Comparison of ENCODE assay signal across 9 cellular contexts in the genomic region with DNA sequence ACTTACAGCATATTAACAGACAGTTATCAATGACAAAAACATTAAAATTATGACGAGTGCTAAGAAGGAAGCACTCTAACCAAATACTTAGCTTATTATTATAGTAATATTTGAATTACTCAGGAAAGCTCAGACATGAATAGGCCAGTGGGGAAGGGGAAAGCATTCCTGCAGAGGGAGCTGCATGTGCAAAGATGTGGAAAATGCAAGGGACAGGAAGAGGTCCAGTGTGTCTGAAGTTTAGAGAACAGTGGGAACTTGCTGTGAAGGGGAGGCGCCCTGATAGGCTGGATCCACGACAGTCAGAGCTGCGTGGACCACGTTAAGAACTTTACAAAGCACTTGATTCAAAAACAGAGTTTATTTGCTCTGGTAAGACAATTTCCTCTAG. TPM values are rescaled to one million over a fixed set of nuclear protein-coding genes. Genes with fewer than 3 reads are reported as not detected.
DNase-seq lines count a peak whose midpoint lies in the region; TF ChIP-seq lines count a peak whose summit lies in the region.
"Had no signal": no experiment of that assay in that cellular context is flagged by ENCODE, and none has a peak within 500 bp of the region (broad histone marks: within the 10 kb centered on the region; RNA-seq: fewer than 3 reads in every experiment).

No MANE protein-coding gene starts in this region.

- DNase-seq in Calu3 (peak; percentile 29), HT1080 (ENCODE audit: low read depth) (peak; percentile 48), NCI-H748 (lab: John Stamatoyannopoulos, UW; ENCODE audit: unreplicated experiment) (no peak), cerebellum (ENCODE audit: low spot score) (no peak), NCI-H128 (lab: John Stamatoyannopoulos, UW; ENCODE audit: unreplicated experiment) (no peak)
- DNase-seq in activated T-helper 1 cell treated with anti-CD3 and anti-CD28 coated beads, Interleukin-12 subunit alpha, Interleukin-12 subunit beta, Interleukin-2, Interleukin-4 antibody, amounts not matched to agents 30 ng/mL and 10 ng/mL and 1 ng/mL, durations not matched to agents 14 hours and 24 hours and 36 hours (ENCODE audit: low spot score), result no peak
- no peak for DNase-seq in activated naive CD4-positive, alpha-beta T cell treated with anti-CD3 and anti-CD28 coated beads for 36 hours
- DNase-seq: stimulated activated naive CD8-positive, alpha-beta T cell treated with anti-CD3 and anti-CD28 coated beads, Interleukin-15, amount 100 ng/mL, for 72 hours had no signal

- no peaks in the 10 kb centered on the region for H3K36me3 Mint-ChIP-seq in Calu3 (ENCODE audit: insufficient read depth, unreplicated experiment)
- H3K36me3 Mint-ChIP-seq in activated T-helper 1 cell treated with anti-CD3 and anti-CD28 coated beads, Interleukin-12 subunit alpha, Interleukin-12 subunit beta, Interleukin-2, Interleukin-4 antibody, amounts not matched to agents 30 ng/mL and 10 ng/mL and 1 ng/mL, durations not matched to agents 14 hours and 24 hours and 36 hours (ENCODE audit: low read depth), result peaks cover 2% of the 10 kb centered on the region
- H3K36me3 Mint-ChIP-seq in activated naive CD4-positive, alpha-beta T cell treated with anti-CD3 and anti-CD28 coated beads for 36 hours (ENCODE audit: low read depth), result no peaks in the 10 kb centered on the region

- no peaks in the 10 kb centered on the region for H3K27me3 ChIP-seq in neuron (ENCODE audit: insufficient read depth, low read length)

- peaks cover 11% of the 10 kb centered on the region for H3K4me1 ChIP-seq in neuron (ENCODE audit: insufficient read depth, low read length)

- no peak overlapping the region for H3K4me3 Mint-ChIP-seq in Calu3 (ENCODE audit: low read depth, unreplicated experiment)
- H3K4me3 Mint-ChIP-seq in activated T-helper 1 cell treated with anti-CD3 and anti-CD28 coated beads, Interleukin-12 subunit alpha, Interleukin-12 subunit beta, Interleukin-2, Interleukin-4 antibody, amounts not matched to agents 30 ng/mL and 10 ng/mL and 1 ng/mL, durations not matched to agents 14 hours and 24 hours and 36 hours, result no peak overlapping the region
- no peak overlapping the region for H3K4me3 Mint-ChIP-seq in activated naive CD4-positive, alpha-beta T cell treated with anti-CD3 and anti-CD28 coated beads for 36 hours
- H3K4me3 Mint-ChIP-seq: stimulated activated naive CD8-positive, alpha-beta T cell treated with anti-CD3 and anti-CD28 coated beads, Interleukin-15, amount 100 ng/mL, for 72 hours had no signal

- intact Hi-C loops in Calu3 (cut with micrococcal nuclease; ENCODE audit: unreplicated experiment), result loop anchor here (5.0 kb wide), 1 partner anchor 41 kb away; no protein-coding TSS in a partner anchor
- intact Hi-C loops in activated T-helper 1 cell treated with anti-CD3 and anti-CD28 coated beads, Interleukin-12 subunit alpha, Interleukin-12 subunit beta, Interleukin-2, Interleukin-4 antibody, amounts not matched to agents 30 ng/mL and 10 ng/mL and 1 ng/mL, durations not matched to agents 14 hours and 24 hours and 36 hours (cut with micrococcal nuclease), result loop anchor here (5.0 to 10.0 kb wide), 4 partner anchors 501 to 1381 kb away; a partner anchor contains a TSS
- intact Hi-C loops in activated naive CD4-positive, alpha-beta T cell treated with anti-CD3 and anti-CD28 coated beads for 36 hours (cut with micrococcal nuclease), result no loop called here

- H2AFZ ChIP-seq in neuron (ENCODE audit: low read depth, low read length), result no peak overlapping the region

- peaks cover 14% of the 10 kb centered on the region for H3K4me1 Mint-ChIP-seq in Calu3 (ENCODE audit: low read depth, unreplicated experiment)
- H3K4me1 Mint-ChIP-seq in activated T-helper 1 cell treated with anti-CD3 and anti-CD28 coated beads, Interleukin-12 subunit alpha, Interleukin-12 subunit beta, Interleukin-2, Interleukin-4 antibody, amounts not matched to agents 30 ng/mL and 10 ng/mL and 1 ng/mL, durations not matched to agents 14 hours and 24 hours and 36 hours (ENCODE audit: low read depth), result peaks cover 7% of the 10 kb centered on the region
- H3K4me1 Mint-ChIP-seq in activated naive CD4-positive, alpha-beta T cell treated with anti-CD3 and anti-CD28 coated beads for 36 hours (ENCODE audit: low read depth), result peaks cover 12% of the 10 kb centered on the region

- peak overlapping the region; percentile 89 for H3K4me3 ChIP-seq in neuron (ENCODE audit: low read length)

- peaks cover 1% of the 10 kb centered on the region for H3K9me3 ChIP-seq in neuron (ENCODE audit: low read length)

- H3K9me3 Mint-ChIP-seq in Calu3 (ENCODE audit: low read depth, unreplicated experiment), result no peaks in the 10 kb centered on the region
- no peaks in the 10 kb centered on the region for H3K9me3 Mint-ChIP-seq in activated T-helper 1 cell treated with anti-CD3 and anti-CD28 coated beads, Interleukin-12 subunit alpha, Interleukin-12 subunit beta, Interleukin-2, Interleukin-4 antibody, amounts not matched to agents 30 ng/mL and 10 ng/mL and 1 ng/mL, durations not matched to agents 14 hours and 24 hours and 36 hours
- H3K9me3 Mint-ChIP-seq in activated naive CD4-positive, alpha-beta T cell treated with anti-CD3 and anti-CD28 coated beads for 36 hours, result no peaks in the 10 kb centered on the region
- H3K9me3 Mint-ChIP-seq: stimulated activated naive CD8-positive, alpha-beta T cell treated with anti-CD3 and anti-CD28 coated beads, Interleukin-15, amount 100 ng/mL, for 72 hours had no signal

- H3K27me3 Mint-ChIP-seq in Calu3 (ENCODE audit: unreplicated experiment), result peaks cover 9% of the 10 kb centered on the region
- peaks cover 34% of the 10 kb centered on the region for H3K27me3 Mint-ChIP-seq in activated T-helper 1 cell treated with anti-CD3 and anti-CD28 coated beads, Interleukin-12 subunit alpha, Interleukin-12 subunit beta, Interleukin-2, Interleukin-4 antibody, amounts not matched to agents 30 ng/mL and 10 ng/mL and 1 ng/mL, durations not matched to agents 14 hours and 24 hours and 36 hours (ENCODE audit: insufficient read depth)
- H3K27me3 Mint-ChIP-seq in activated naive CD4-positive, alpha-beta T cell treated with anti-CD3 and anti-CD28 coated beads for 36 hours (ENCODE audit: low read depth), result peaks cover 12% of the 10 kb centered on the region

- peak overlapping the region; percentile 46 for H3K27ac Mint-ChIP-seq in Calu3 (ENCODE audit: unreplicated experiment)
- peak overlapping the region; percentile 63 for H3K27ac Mint-ChIP-seq in activated T-helper 1 cell treated with anti-CD3 and anti-CD28 coated beads, Interleukin-12 subunit alpha, Interleukin-12 subunit beta, Interleukin-2, Interleukin-4 antibody, amounts not matched to agents 30 ng/mL and 10 ng/mL and 1 ng/mL, durations not matched to agents 14 hours and 24 hours and 36 hours
- H3K27ac Mint-ChIP-seq in activated naive CD4-positive, alpha-beta T cell treated with anti-CD3 and anti-CD28 coated beads for 36 hours, result no peak overlapping the region

- H3K36me3 ChIP-seq in neuron (ENCODE audit: insufficient read depth, low read length), result no peaks in the 10 kb centered on the region

- CTCF ChIA-PET in Calu3 (lab: Charles Lee), result interaction anchor here (0.7 to 3.1 kb wide), 13 partner anchors 9 to 413 kb away, joined by 3 to 23 read pairs (median 4); no protein-coding TSS in a partner anchor
- CTCF ChIA-PET in activated naive CD4-positive, alpha-beta T cell treated with anti-CD3 and anti-CD28 coated beads for 36 hours (lab: Charles Lee), result interaction anchor here (0.6 to 6.4 kb wide), 11 partner anchors 9 to 229 kb away, joined by 3 to 44 read pairs (median 5); a partner anchor contains a TSS

- no peak for TF ChIP-seq CTCF in Calu3 (IDR thresholded peaks at IDR 0.05; ENCODE audit: unreplicated experiment)

- no TSS peak for BruUV-seq in Calu3 (replicated peaks; lab: Mats Ljungman, UMichigan)

RNA-seq across cellular contexts. Expression of a gene that starts 1.2 kb away (rescaled TPM):
- 20.0 and 21.9 TPM in 2 replicates for total RNA-seq in Calu3 (2022)
- 7.2 and 8.0 TPM in 2 replicates for total RNA-seq in HT1080 (2014; rRNA removed; shearing (Covaris generic))
- polyA plus RNA-seq in HT1080 (2015; cell fraction: cytosol; rRNA removed), result 12.7 and 21.2 TPM in 2 replicates
- polyA plus RNA-seq in HT1080 (2015; cell fraction: nucleus; rRNA removed), result 22.0 and 31.1 TPM in 2 replicates
- 14.3 and 20.9 TPM in 2 replicates for total RNA-seq in activated T-helper 1 cell treated with anti-CD3 and anti-CD28 coated beads, Interleukin-12 subunit alpha, Interleukin-12 subunit beta, Interleukin-2, Interleukin-4 antibody, amounts not matched to agents 30 ng/mL and 10 ng/mL and 1 ng/mL, durations not matched to agents 14 hours and 24 hours and 36 hours
- total RNA-seq in activated naive CD4-positive, alpha-beta T cell treated with anti-CD3 and anti-CD28 coated beads for 36 hours, result 10 to 100 TPM; 15.2 to 17.9 TPM
- 25.0 TPM for total RNA-seq in cerebellum

RNA-seq across cellular contexts. Expression of a gene that starts 16.2 kb away (rescaled TPM):
- total RNA-seq in Calu3 (2022) (0.87 and 1.5 TPM in 2 replicates), cerebellum (37.4 TPM)
- total RNA-seq in HT1080 (2014; rRNA removed; shearing (Covaris generic)), result 0.02 and 0.07 TPM in 2 replicates
- 0.03 and 0.06 TPM in 2 replicates for polyA plus RNA-seq in HT1080 (2015; cell fraction: cytosol; rRNA removed)
- polyA plus RNA-seq in HT1080 (2015; cell fraction: nucleus; rRNA removed), result 0.07 TPM in 1 of 2 replicates, not detected in the other
- 11.3 and 12.2 TPM in 2 replicates for total RNA-seq in activated T-helper 1 cell treated with anti-CD3 and anti-CD28 coated beads, Interleukin-12 subunit alpha, Interleukin-12 subunit beta, Interleukin-2, Interleukin-4 antibody, amounts not matched to agents 30 ng/mL and 10 ng/mL and 1 ng/mL, durations not matched to agents 14 hours and 24 hours and 36 hours
- 10 to 100 TPM; 14.6 to 14.9 TPM for total RNA-seq in activated naive CD4-positive, alpha-beta T cell treated with anti-CD3 and anti-CD28 coated beads for 36 hours

Comparison
In these comparisons a context has a peak if more than half of its experiments do, and no peak if none do; other contexts are left out.
1. DNase-seq: peak in Calu3 (single experiment) and HT1080 (single experiment); none in activated T-helper 1 cell treated with anti-CD3 and anti-CD28 coated beads, Interleukin-12 subunit alpha, Interleukin-12 subunit beta, Interleukin-2, Interleukin-4 antibody, amounts not matched to agents 30 ng/mL and 10 ng/mL and 1 ng/mL, durations not matched to agents 14 hours and 24 hours and 36 hours (single experiment), NCI-H748 (single experiment), activated naive CD4-positive, alpha-beta T cell treated with anti-CD3 and anti-CD28 coated beads for 36 hours (single experiment), cerebellum (single experiment) and NCI-H128 (single experiment).